32 cellular contexts compared by ENCODE assay signal in genomic region chr20:38342196-38342595, GRCh38.
DNase-seq lines count a peak whose midpoint lies in the region; ATAC-seq and TF ChIP-seq lines count a peak whose summit lies in the region.
"Had no signal": no experiment of that assay in that cellular context is flagged by ENCODE, and none has a peak within 500 bp of the region (broad histone marks: within the 10 kb centered on the region; RNA-seq: fewer than 3 reads in every experiment).

No MANE protein-coding gene starts in this region.

- peaks cover 7% of the 10 kb centered on the region for H3K9me3 ChIP-seq in HUES6 (ENCODE audit: control insufficient read depth, insufficient read depth, low read depth, low read length)
- H3K9me3 ChIP-seq in parathyroid adenoma (ENCODE audit: control insufficient read depth, low read length), result no peaks in the 10 kb centered on the region
- H3K9me3 ChIP-seq: ovary, SK-N-SH had no signal

- no peak for TF ChIP-seq CTCF in parathyroid adenoma (IDR thresholded peaks at IDR 0.05)

- DNase-seq in iPS-NIHi11 (ENCODE audit: low spot score), result peak; percentile 71
- no peak for DNase-seq in activated CD4-positive, alpha-beta T cell treated with anti-CD3 and anti-CD28 coated beads, Interleukin-2, amount 50 U/mL, for 1 hour
- DNase-seq: activated CD4-positive, alpha-beta memory T cell treated with anti-CD3 and anti-CD28 coated beads for 36 hours; activated CD8-positive, alpha-beta memory T cell treated with anti-CD3 and anti-CD28 coated beads, Interleukin-2, amount 50 U/mL, for 4 hours; activated naive CD4-positive, alpha-beta T cell; activated naive CD8-positive, alpha-beta T cell treated with anti-CD3 and anti-CD28 coated beads, Interleukin-2, amount 50 U/mL, for 24 hours; C1 segment of cervical spinal cord; Caco-2; cortex of kidney; DMS53; effector memory CD4-positive, alpha-beta T cell; immature natural killer cell; left colon; mucosa of descending colon; natural killer cell; NCI-H1092 treated with DMSO at 0.1 percent for 48 hours; NCI-H1694 treated with DMSO at 0.1 percent for 48 hours; NCI-H2171; NCI-H510A treated with DMSO at 0.1 percent for 48 hours; ovary; SK-N-SH; small intestine; stimulated activated naive B cell treated with anti-CD40 and anti-IgM and Interleukin-4, amounts not matched to agents 10 μg/mL and 1 μg/mL and 100 μg/mL, for 72 hours; substantia nigra; trophoblast cell had no signal

- H3K9ac ChIP-seq in HUES6 (ENCODE audit: low read length) (no peak overlapping the region), parathyroid adenoma (no peak overlapping the region)
- H3K9ac ChIP-seq: SK-N-SH had no signal

- H3K4me2 ChIP-seq in parathyroid adenoma (ENCODE audit: low read length), result no peak overlapping the region
- H3K4me2 ChIP-seq: SK-N-SH had no signal

- ATAC-seq in HG02981 (IDR thresholded peaks at IDR 0.05; ENCODE audit: unreplicated experiment) (no peak), HG02970 (IDR thresholded peaks at IDR 0.05; ENCODE audit: low FRiP score, unreplicated experiment) (no peak)
- ATAC-seq: activated CD4-positive, CD25-positive, alpha-beta regulatory T cell treated with anti-CD3 and anti-CD28 coated beads, Interleukin-2, amount 50 U/mL, for 24 hours; activated naive CD8-positive, alpha-beta T cell treated with anti-CD3 and anti-CD28 coated beads, Interleukin-2, amount 50 U/mL, for 24 hours; left colon; mucosa of descending colon; natural killer cell; Right ventricle myocardium inferior; stimulated activated naive B cell treated with anti-CD40 and anti-IgM and Interleukin-4, amounts not matched to agents 10 μg/mL and 1 μg/mL and 100 μg/mL, for 72 hours had no signal

- peak overlapping the region; percentile 14 for H2AFZ ChIP-seq in parathyroid adenoma

- no peaks in the 10 kb centered on the region for H3K27me3 ChIP-seq in HUES6 (ENCODE audit: control insufficient read depth, insufficient read depth, low read length)
- peaks cover 4% of the 10 kb centered on the region for H3K27me3 ChIP-seq in parathyroid adenoma (ENCODE audit: control insufficient read depth, insufficient read depth, low read length)
- H3K27me3 ChIP-seq: ovary had no signal

- H3K36me3 ChIP-seq in HUES6 (ENCODE audit: control insufficient read depth, insufficient read depth, low read length) (no peaks in the 10 kb centered on the region), parathyroid adenoma (ENCODE audit: control insufficient read depth, insufficient read depth, low read length) (no peaks in the 10 kb centered on the region)
- H3K36me3 ChIP-seq: ovary had no signal

- H3K4me3 ChIP-seq in HUES6 (ENCODE audit: low read depth, low read length) (no peak overlapping the region), parathyroid adenoma (ENCODE audit: low read depth, low read length) (no peak overlapping the region)
- H3K4me3 ChIP-seq: mucosa of descending colon, ovary had no signal

- H3K4me1 ChIP-seq in HUES6 (ENCODE audit: control insufficient read depth, insufficient read depth, low read length) (peaks cover 22% of the 10 kb centered on the region), parathyroid adenoma (no peaks in the 10 kb centered on the region)

- peak overlapping the region; percentile 4; the same call in 1 of the 2 replicates for H3K27ac ChIP-seq in HUES6 (ENCODE audit: low read depth, low read length)
- peak overlapping the region; percentile 47 for H3K27ac ChIP-seq in cingulate gyrus (ENCODE audit: low read depth, low read length)
- no peak overlapping the region for H3K27ac ChIP-seq in parathyroid adenoma
- H3K27ac ChIP-seq: ovary had no signal

- no peaks in the 10 kb centered on the region for H3K79me2 ChIP-seq in parathyroid adenoma
